In genomic region chr3:141386080-141386594, GRCh38 we compare ENCODE assay signal across 8 cellular contexts. TPM values are rescaled to one million over a fixed set of nuclear protein-coding genes. Genes with fewer than 3 reads are reported as not detected.
A peak's percentile ranks its signal among the peaks of the same experiment; 100 is the strongest.
DNase-seq lines count a peak whose midpoint lies in the region; ATAC-seq and TF ChIP-seq lines count a peak whose summit lies in the region.

No MANE protein-coding gene starts in this region.

- H3K4me3 ChIP-seq in BE2C (ENCODE audit: low read depth, low read length) (peak overlapping the region; percentile 65), muscle layer of duodenum (ENCODE audit: low read depth in 1 of 2, low read length in 2 of 2) (peak overlapping the region; percentile 30 to 44)

- H3K4me1 ChIP-seq in BE2C, result peaks cover 15% of the 10 kb centered on the region
- peaks cover 0 to 16% of the 10 kb centered on the region in 2 donors for H3K4me1 ChIP-seq in muscle layer of duodenum (ENCODE audit: control insufficient read depth in 1 of 2, insufficient read depth in 2 of 2, low read length in 2 of 2)

- H3K27me3 ChIP-seq in BE2C (no peaks in the 10 kb centered on the region), muscle layer of duodenum (ENCODE audit: low read depth, low read length) (no peaks in the 10 kb centered on the region)

- no peaks in the 10 kb centered on the region for H3K36me3 ChIP-seq in BE2C
- H3K36me3 ChIP-seq in muscle layer of duodenum (ENCODE audit: control insufficient read depth in 1 of 2, insufficient read depth in 2 of 2, low read length in 2 of 2), result peaks cover 0 to 8% of the 10 kb centered on the region in 2 donors

- no peak for DNase-seq in BE2C
- DNase-seq in NCI-H1694 (lab: John Stamatoyannopoulos, UW), result peak; percentile 38
- DNase-seq in caudate nucleus (lab: John Stamatoyannopoulos, UW), result peak in 2 of 61 donors; percentile 8 to 15
- no peak for DNase-seq in amygdala (lab: John Stamatoyannopoulos, UW)

- H3K9me3 ChIP-seq in BE2C, result no peaks in the 10 kb centered on the region
- no peaks in the 10 kb centered on the region for H3K9me3 ChIP-seq in muscle layer of duodenum (ENCODE audit: control insufficient read depth in 1 of 2, low read length in 2 of 2)

- no peak for TF ChIP-seq CTCF in BE2C (IDR thresholded peaks at IDR 0.05; ENCODE audit: low read depth, low read length)

- ATAC-seq in GM21526 (IDR thresholded peaks at IDR 0.05; ENCODE audit: low FRiP score, unreplicated experiment) (no peak), HG03442 (IDR thresholded peaks at IDR 0.05; ENCODE audit: unreplicated experiment) (no peak), HG03457 (IDR thresholded peaks at IDR 0.05; ENCODE audit: unreplicated experiment) (no peak)

- H3K27ac ChIP-seq in caudate nucleus (ENCODE audit: low read depth, low read length) (peak overlapping the region; percentile 88), muscle layer of duodenum (ENCODE audit: low read length) (peak overlapping the region; percentile 24)

RNA-seq across cellular contexts. Expression of gene ZBTB38, which starts 17.8 kb away (rescaled TPM):
- polyA plus RNA-seq in BE2C (2012; ENCODE audit: insufficient read depth, insufficient read length, low read depth), result 45.6 TPM
